22 cellular contexts compared by ENCODE assay signal in genomic region chr20:38128691-38129090, GRCh38. TPM values are rescaled to one million over a fixed set of nuclear protein-coding genes. Genes with fewer than 3 reads are reported as not detected.
DNase-seq lines count a peak whose midpoint lies in the region; ATAC-seq and TF ChIP-seq lines count a peak whose summit lies in the region.
"Had no signal": no experiment of that assay in that cellular context is flagged by ENCODE, and none has a peak within 500 bp of the region (broad histone marks: within the 10 kb centered on the region; RNA-seq: fewer than 3 reads in every experiment).

No MANE protein-coding gene starts in this region.

- H3K36me3 ChIP-seq in mammary epithelial cell (ENCODE audit: insufficient read depth, low read length) (no peaks in the 10 kb centered on the region), breast epithelium (no peaks in the 10 kb centered on the region), heart right ventricle (peaks cover 0 to 56% (median 33%) of the 10 kb centered on the region in 9 donors), upper lobe of right lung (peaks cover 39% of the 10 kb centered on the region)

- H3K79me2 ChIP-seq in mammary epithelial cell (ENCODE audit: insufficient read depth, low read length), result no peaks in the 10 kb centered on the region

- H3K9me3 ChIP-seq in mammary epithelial cell (replicated peaks; ENCODE audit: insufficient read depth, low read length) (no peaks in the 10 kb centered on the region), breast epithelium (no peaks in the 10 kb centered on the region), heart right ventricle (no peaks in the 10 kb centered on the region), upper lobe of right lung (no peaks in the 10 kb centered on the region)
- H3K9me3 ChIP-seq: stomach had no signal

- DNase-seq in mammary epithelial cell (no peak), breast epithelium (ENCODE audit: low spot score in 2 of 2) (no peak), heart right ventricle (no peak), mesenteric fat pad (ENCODE audit: low spot score) (peak; percentile 67), upper lobe of right lung (peak; percentile 40), NCI-H446 treated with DMSO at 0.1 percent for 48 hours (lab: John Stamatoyannopoulos, UW) (no peak)
- DNase-seq in activated T-cell treated with anti-CD3 and anti-CD28 coated beads, Interleukin-2, amount 50 U/mL, for 48 hours, result no peak
- DNase-seq: activated CD4-positive, alpha-beta T cell treated with anti-CD3 and anti-CD28 coated beads for 36 hours; C1 segment of cervical spinal cord; EL; foreskin fibroblast; hypothalamus; midbrain; NCI-H2107; NCI-H510A treated with DMSO at 0.1 percent for 48 hours; stimulated activated CD4-positive, alpha-beta T cell treated with anti-CD3 and anti-CD28 coated beads, Interleukin-4, amount 100 ng/mL, for 4 hours; stomach had no signal

- H3K27ac ChIP-seq in mammary epithelial cell (ENCODE audit: insufficient read depth, low read depth, low read length) (no peak overlapping the region), breast epithelium (no peak overlapping the region), heart right ventricle (peak overlapping the region in 8 of 10 donors; percentile 18 to 91 (median 80)), upper lobe of right lung (peak overlapping the region; percentile 30)
- H3K27ac ChIP-seq: epithelial cell of prostate had no signal

- intact Hi-C loops in mammary epithelial cell (cut with micrococcal nuclease) (no loop called here), breast epithelium (cut with DNase I; ENCODE audit: low total_unique reads) (no loop called here), heart right ventricle (cut with DNase I) (loop anchor here in 2 of 10 donors (5.0 kb wide), 1 partner anchor 34 kb away; no protein-coding TSS in a partner anchor), upper lobe of right lung (cut with DNase I) (loop anchor here (10.0 kb wide), 1 partner anchor 54 kb away; no protein-coding TSS in a partner anchor)

- H3K27me3 ChIP-seq in mammary epithelial cell (ENCODE audit: insufficient read depth, low read length) (no peaks in the 10 kb centered on the region), breast epithelium (no peaks in the 10 kb centered on the region), heart right ventricle (no peaks in the 10 kb centered on the region), upper lobe of right lung (no peaks in the 10 kb centered on the region)
- H3K27me3 ChIP-seq: dorsolateral prefrontal cortex, stomach had no signal

- in situ Hi-C loops in mammary epithelial cell (cut with MboI; ENCODE audit: low sequenced_read_pairs in 2 of 2), result no loop called here

- CTCF ChIA-PET in mammary epithelial cell (lab: Charles Lee; ENCODE audit: low non-redundant PET), result no interaction called here

- BruUV-seq in mammary epithelial cell (replicated peaks; lab: Mats Ljungman, UMichigan), result TSS peak; percentile 65

- no peak overlapping the region for H3K9ac ChIP-seq in mammary epithelial cell (ENCODE audit: insufficient read depth, low read length)

- dilution Hi-C loops in mammary epithelial cell (cut with HindIII; ENCODE audit: low sequenced_read_pairs), result no loop called here

- no peak for ATAC-seq in heart right ventricle
- ATAC-seq in upper lobe of right lung, result no peak
- no peak for ATAC-seq in GM18505 (IDR thresholded peaks at IDR 0.05; ENCODE audit: unreplicated experiment)
- ATAC-seq: activated CD4-positive, alpha-beta T cell treated with anti-CD3 and anti-CD28 coated beads for 36 hours had no signal

- no peak for TF ChIP-seq CTCF in mammary epithelial cell (conservative IDR thresholded peaks at IDR 0.05 in 1 of 2, IDR thresholded peaks at IDR 0.05 in 1 of 2; ENCODE audit: extremely low read depth in 1 of 2, insufficient read depth in 1 of 2, low read depth in 1 of 2, low read length in 2 of 2)
- no peak for TF ChIP-seq CTCF in breast epithelium (IDR thresholded peaks at IDR 0.05)
- no peak for TF ChIP-seq CTCF in heart right ventricle (IDR thresholded peaks at IDR 0.05)
- TF ChIP-seq CTCF in upper lobe of right lung (IDR thresholded peaks at IDR 0.05), result no peak

- no peaks in the 10 kb centered on the region for H4K20me1 ChIP-seq in mammary epithelial cell (ENCODE audit: insufficient read depth, low read length)

- H3K4me2 ChIP-seq in mammary epithelial cell (ENCODE audit: insufficient read depth, low read depth, low read length), result no peak overlapping the region

- WGBS in mammary epithelial cell (ENCODE audit: low coverage, missing lambda C conversion rate), result 82% methylated on average over 1 of the region's 2 CpGs
- WGBS in heart right ventricle, 2 donors, result 98 to 100% methylated on average over 2 of the region's 2 CpGs

- H3K4me1 ChIP-seq in mammary epithelial cell (ENCODE audit: insufficient read depth, low read length) (no peaks in the 10 kb centered on the region), breast epithelium (no peaks in the 10 kb centered on the region), heart right ventricle (peaks cover 19 to 54% (median 38%) of the 10 kb centered on the region in 9 donors), upper lobe of right lung (peaks cover 20% of the 10 kb centered on the region)

- TF ChIP-seq POLR2A in breast epithelium (IDR thresholded peaks at IDR 0.05) (no peak), GM18505 (IDR thresholded peaks at IDR 0.05; ENCODE audit: borderline replicate concordance, extremely low read depth, insufficient read depth, insufficient read length) (no peak)

- no peak overlapping the region for H2AFZ ChIP-seq in mammary epithelial cell (ENCODE audit: low read depth, low read length)

- H3K4me3 ChIP-seq in mammary epithelial cell (replicated peaks in 1 of 3; ENCODE audit: insufficient read depth in 1 of 3, low read depth in 2 of 3, low read length in 3 of 3), result no peak overlapping the region
- no peak overlapping the region for H3K4me3 ChIP-seq in breast epithelium
- H3K4me3 ChIP-seq in heart right ventricle, result no peak overlapping the region
- H3K4me3 ChIP-seq in upper lobe of right lung, result no peak overlapping the region
- H3K4me3 ChIP-seq: dorsolateral prefrontal cortex, stomach had no signal

RNA-seq across cellular contexts. Expression of gene TGM2, which starts 36.4 kb away (rescaled TPM):
- total RNA-seq in mammary epithelial cell (100 to 1,000 TPM in 1 of 2 donors, 10 to 100 TPM in 1; 53.4 to 252 TPM), breast epithelium (10 to 100 TPM; 10.7 to 44.9 (median 15.2) TPM), heart right ventricle (100 to 1,000 TPM; 279 to 993 (median 472) TPM), mesenteric fat pad (131 TPM), upper lobe of right lung (562 TPM)
- polyA plus RNA-seq in mammary epithelial cell (98.1 TPM), heart right ventricle (100 to 1,000 TPM; 146 to 475 TPM)
- polyA minus RNA-seq in mammary epithelial cell, result 98.9 TPM
- total RNA-seq: activated T-helper 2 cell treated with anti-CD3 and anti-CD28 coated beads, Interferon-gamma antibody, Interleukin-2, Interleukin-4, amounts not matched to agents 10 μg/mL and 5 μg/mL and 100 μg/mL, durations not matched to agents 14 hours and 24 hours and 36 hours had no signal
- polyA plus RNA-seq: neural cell had no signal

Comparison
In these comparisons a context has a peak if more than half of its experiments do, and no peak if none do; other contexts are left out.
1. DNase-seq: peak in mesenteric fat pad (single experiment) and upper lobe of right lung (single experiment); none in mammary epithelial cell (single experiment), breast epithelium (0 of 2), heart right ventricle (0 of 2), activated T-cell treated with anti-CD3 and anti-CD28 coated beads, Interleukin-2, amount 50 U/mL, for 48 hours (0 of 2) and NCI-H446 treated with DMSO at 0.1 percent for 48 hours (single experiment).
2. H3K27ac ChIP-seq: peak in heart right ventricle (8 of 10) and upper lobe of right lung (single experiment); none in mammary epithelial cell (single experiment) and breast epithelium (0 of 2).